Comparison of ENCODE assay signal across 11 cellular contexts in genomic region chr14:89466939-89467338, GRCh38. TPM values are rescaled to one million over a fixed set of nuclear protein-coding genes. Genes with fewer than 3 reads are reported as not detected.
A peak's percentile ranks its signal among the peaks of the same experiment; 100 is the strongest.
DNase-seq lines count a peak whose midpoint lies in the region; ATAC-seq, FAIRE-seq and TF ChIP-seq lines count a peak whose summit lies in the region.
"Had no signal": no experiment of that assay in that cellular context is flagged by ENCODE, and none has a peak within 500 bp of the region (broad histone marks: within the 10 kb centered on the region; RNA-seq: fewer than 3 reads in every experiment).

No MANE protein-coding gene starts in this region.

- ATAC-seq in IMR-90 (ENCODE audit: low read depth) = no peak
- peak; percentile 17 for ATAC-seq in effector memory CD8-positive, alpha-beta T cell (replicated peaks)
- no peak for ATAC-seq in naive thymus-derived CD4-positive, alpha-beta T cell
- no peak for ATAC-seq in pancreas
- no peak for ATAC-seq in HG03175 (IDR thresholded peaks at IDR 0.05; ENCODE audit: unreplicated experiment)
- no peak for ATAC-seq in HG02610 (IDR thresholded peaks at IDR 0.05; ENCODE audit: unreplicated experiment)
- ATAC-seq: stimulated activated naive B cell treated with anti-CD40 and anti-IgM and Interleukin-4, amounts not matched to agents 10 μg/mL and 1 μg/mL and 100 μg/mL, for 72 hours had no signal

- H2BK120ac ChIP-seq in IMR-90 (ENCODE audit: low read depth, low read length) = no peak overlapping the region

- no peaks in the 10 kb centered on the region for H3K27me3 ChIP-seq in IMR-90 (ENCODE audit: control insufficient read depth, insufficient read depth, low read length)
- no peaks in the 10 kb centered on the region for H3K27me3 ChIP-seq in naive thymus-derived CD4-positive, alpha-beta T cell (ENCODE audit: control insufficient read depth in 2 of 2, insufficient read depth in 2 of 2, low read length in 2 of 2)
- H3K27me3 ChIP-seq in pancreas = no peaks in the 10 kb centered on the region

- H2BK15ac ChIP-seq in IMR-90 (ENCODE audit: low read depth, low read length) = no peak overlapping the region

- H3K9ac ChIP-seq in IMR-90 (ENCODE audit: low read depth, low read length) = no peak overlapping the region

- H3K56ac ChIP-seq in IMR-90 (ENCODE audit: extremely low read depth, insufficient read depth, low read length) = no peak overlapping the region

- H2AK9ac ChIP-seq in IMR-90 (replicated peaks; ENCODE audit: low read depth, low read length, poor library complexity) = no peak overlapping the region

- H3K14ac ChIP-seq in IMR-90 (replicated peaks; ENCODE audit: low read depth, low read length) = no peak overlapping the region

- dilution Hi-C loops in IMR-90 (cut with HindIII; ENCODE audit: low sequenced_read_pairs, unreplicated experiment) = no loop called here

- peak overlapping the region; percentile 67 to 86 for H3K27ac Mint-ChIP-seq in effector memory CD8-positive, alpha-beta T cell
- H3K27ac Mint-ChIP-seq in naive thymus-derived CD4-positive, alpha-beta T cell = peak overlapping the region in 5 of 9 donors; percentile 32 to 83 (median 55)
- H3K27ac Mint-ChIP-seq: stimulated activated naive B cell treated with anti-CD40 and anti-IgM and Interleukin-4, amounts not matched to agents 10 μg/mL and 1 μg/mL and 100 μg/mL, for 72 hours had no signal

- H3K9me3 ChIP-seq in IMR-90 (ENCODE audit: control insufficient read depth, insufficient read depth, low read length) (no peaks in the 10 kb centered on the region), pancreas (no peaks in the 10 kb centered on the region)
- no peaks in the 10 kb centered on the region for H3K9me3 ChIP-seq in naive thymus-derived CD4-positive, alpha-beta T cell (ENCODE audit: control insufficient read depth in 2 of 3, low read length in 3 of 3)

- H3K23ac ChIP-seq in IMR-90 (ENCODE audit: low read depth, low read length) = no peak overlapping the region

- in situ Hi-C loops in IMR-90 (cut with MboI; ENCODE audit: low sequenced_read_pairs) = no loop called here

- FAIRE-seq in pancreas (lab: Jason Lieb, UNC) = no peak

- POLR2A ChIA-PET in IMR-90 (lab: Charles Lee; ENCODE audit: unreplicated experiment) = no interaction called here
- POLR2A ChIA-PET in naive thymus-derived CD4-positive, alpha-beta T cell (lab: Charles Lee) = interaction anchor here (0.6 kb wide), 1 partner anchor 185 kb away, joined by 3 read pairs; no protein-coding TSS in a partner anchor

- H4K8ac ChIP-seq in IMR-90 (ENCODE audit: low read depth in 2 of 2, low read length in 2 of 2) = peak overlapping the region in 1 of 2 experiments; percentile 20; a peak in 1 of 4 replicates

- H3K4me3 ChIP-seq in IMR-90 (ENCODE audit: insufficient read depth, low read depth, low read length) (no peak overlapping the region), pancreas (no peak overlapping the region)
- H3K4me3 ChIP-seq in naive thymus-derived CD4-positive, alpha-beta T cell (ENCODE audit: low read length) = no peak overlapping the region

- H3K27me3 Mint-ChIP-seq in effector memory CD8-positive, alpha-beta T cell = no peaks in the 10 kb centered on the region
- H3K27me3 Mint-ChIP-seq in naive thymus-derived CD4-positive, alpha-beta T cell = no peaks in the 10 kb centered on the region
- H3K27me3 Mint-ChIP-seq: stimulated activated naive B cell treated with anti-CD40 and anti-IgM and Interleukin-4, amounts not matched to agents 10 μg/mL and 1 μg/mL and 100 μg/mL, for 72 hours had no signal

- no peak overlapping the region for H4K91ac ChIP-seq in IMR-90 (ENCODE audit: insufficient read depth, low read depth, low read length)

- peaks cover 8% of the 10 kb centered on the region for H3K9me1 ChIP-seq in IMR-90 (ENCODE audit: insufficient read depth, low read length)

- H4K5ac ChIP-seq in IMR-90 (ENCODE audit: low read depth, low read length) = no peak overlapping the region

- H2BK5ac ChIP-seq in IMR-90 (ENCODE audit: low read depth, low read length, poor library complexity, severe bottlenecking) = no peak overlapping the region

- no peak overlapping the region for H3K4me2 ChIP-seq in IMR-90 (ENCODE audit: low read depth, low read length)

- H3K36me3 ChIP-seq in IMR-90 (ENCODE audit: control insufficient read depth, insufficient read depth, low read length) = peaks cover 5% of the 10 kb centered on the region
- peaks cover 0 to 11% (median 0%) of the 10 kb centered on the region in 3 experiments for H3K36me3 ChIP-seq in naive thymus-derived CD4-positive, alpha-beta T cell (ENCODE audit: control insufficient read depth in 2 of 3, insufficient read depth in 3 of 3, low read length in 3 of 3)
- no peaks in the 10 kb centered on the region for H3K36me3 ChIP-seq in pancreas

- peaks cover 44 to 52% of the 10 kb centered on the region in 2 donors for H3K4me1 Mint-ChIP-seq in effector memory CD8-positive, alpha-beta T cell (ENCODE audit: low read depth in 2 of 2)
- H3K4me1 Mint-ChIP-seq in naive thymus-derived CD4-positive, alpha-beta T cell = peaks cover 24 to 79% (median 58%) of the 10 kb centered on the region in 7 donors

- intact Hi-C loops in IMR-90 (cut with micrococcal nuclease) = no loop called here
- intact Hi-C loops in naive thymus-derived CD4-positive, alpha-beta T cell (cut with micrococcal nuclease) = no loop called here
- intact Hi-C loops in pancreas (cut with DNase I) = no loop called here

- peaks cover 14 to 27% of the 10 kb centered on the region in 2 experiments for H3K79me1 ChIP-seq in IMR-90 (ENCODE audit: low read depth in 1 of 2, low read length in 2 of 2)

- TF ChIP-seq CTCF in IMR-90 (conservative IDR thresholded peaks at IDR 0.05; ENCODE audit: low read depth, low read length) (no peak), pancreas (IDR thresholded peaks at IDR 0.05) (no peak)

- H3K18ac ChIP-seq in IMR-90 (ENCODE audit: low read depth, low read length) = no peak overlapping the region

- CTCF ChIA-PET in IMR-90 (lab: Yijun Ruan, JAX) = no interaction called here
- CTCF ChIA-PET in naive thymus-derived CD4-positive, alpha-beta T cell (lab: Charles Lee) = interaction anchor here (0.6 to 1.2 kb wide), 2 partner anchors 49 to 132 kb away, joined by 3 read pairs; no protein-coding TSS in a partner anchor

- peak; percentile 19 for DNase-seq in Ammon's horn (ENCODE audit: low spot score)
- DNase-seq in IMR-90 = peak; percentile 22
- peak in 1 of 3 experiments; percentile 1 for DNase-seq in effector memory CD8-positive, alpha-beta T cell
- DNase-seq in naive thymus-derived CD4-positive, alpha-beta T cell = no peak
- no peak for DNase-seq in glomerular visceral epithelial cell (ENCODE audit: extremely low spot score)
- DNase-seq in pancreas = no peak
- DNase-seq: dermis blood vessel endothelial cell; NCI-H1930; stimulated activated naive B cell treated with anti-CD40 and anti-IgM and Interleukin-4, amounts not matched to agents 10 μg/mL and 1 μg/mL and 100 μg/mL, for 72 hours had no signal

- peak overlapping the region; percentile 77 to 78 for H3K4me3 Mint-ChIP-seq in effector memory CD8-positive, alpha-beta T cell
- H3K4me3 Mint-ChIP-seq in naive thymus-derived CD4-positive, alpha-beta T cell = peak overlapping the region in 2 of 10 donors; percentile 27 to 74
- H3K4me3 Mint-ChIP-seq: stimulated activated naive B cell treated with anti-CD40 and anti-IgM and Interleukin-4, amounts not matched to agents 10 μg/mL and 1 μg/mL and 100 μg/mL, for 72 hours had no signal

- WGBS in IMR-90 (ENCODE audit: extremely low coverage in 2 of 2, insufficient read length in 1 of 2), 2 experiments = 91% methylated on average over 7 of the region's 13 CpGs; no CpG with 5 or more reads in 1 of the 2 experiments
- WGBS in pancreas, 2 donors = 77 to 92% methylated on average over 13 of the region's 13 CpGs

- no peak overlapping the region for H3K4ac ChIP-seq in IMR-90 (ENCODE audit: low read depth, low read length)

- H3K9me3 Mint-ChIP-seq in effector memory CD8-positive, alpha-beta T cell = no peaks in the 10 kb centered on the region
- H3K9me3 Mint-ChIP-seq in naive thymus-derived CD4-positive, alpha-beta T cell = no peaks in the 10 kb centered on the region

- no peak overlapping the region for H2AK5ac ChIP-seq in IMR-90 (ENCODE audit: low read depth, low read length)

- H2AFZ ChIP-seq in IMR-90 (replicated peaks; ENCODE audit: low read length, poor library complexity) = peak overlapping the region; percentile 34

- BruUV-seq in IMR-90 (replicated peaks; lab: Mats Ljungman, UMichigan) = no TSS peak

- no peak overlapping the region for H3K27ac ChIP-seq in IMR-90 (ENCODE audit: insufficient read depth, low read length)
- H3K27ac ChIP-seq in naive thymus-derived CD4-positive, alpha-beta T cell (ENCODE audit: low read depth, low read length) = no peak overlapping the region
- no peak overlapping the region for H3K27ac ChIP-seq in pancreas

- no peak for TF ChIP-seq POLR2A in IMR-90 (IDR thresholded peaks at IDR 0.05; ENCODE audit: low read depth, low read length)

- peaks cover 10% of the 10 kb centered on the region for H3K36me3 Mint-ChIP-seq in effector memory CD8-positive, alpha-beta T cell (ENCODE audit: insufficient read depth)
- H3K36me3 Mint-ChIP-seq in naive thymus-derived CD4-positive, alpha-beta T cell = peaks cover 0 to 43% (median 35%) of the 10 kb centered on the region in 5 donors

- no peak for TF ChIP-seq RAD21 in IMR-90 (IDR thresholded peaks at IDR 0.05; ENCODE audit: low read length)

- H3K4me1 ChIP-seq in IMR-90 (ENCODE audit: control insufficient read depth, insufficient read depth, low read length) (no peaks in the 10 kb centered on the region), pancreas (no peaks in the 10 kb centered on the region)
- H3K4me1 ChIP-seq in naive thymus-derived CD4-positive, alpha-beta T cell (ENCODE audit: control insufficient read depth in 2 of 2, insufficient read depth in 2 of 2, low read length in 2 of 2) = peaks cover 10 to 39% of the 10 kb centered on the region in 2 donors

- peaks cover 4% of the 10 kb centered on the region; the same call in 1 of the 2 replicates for H4K20me1 ChIP-seq in IMR-90 (ENCODE audit: insufficient read depth, low read length)

- H2BK20ac ChIP-seq in IMR-90 (ENCODE audit: low read depth, low read length) = no peak overlapping the region

TF ChIP-seq in IMR-90, 13 proteins besides CTCF, POLR2A, EP300 and RAD21:
- TF ChIP-seq MAZ (IDR thresholded peaks at IDR 0.05; ENCODE audit: borderline replicate concordance, low read depth, low read length) = no peak
- TF ChIP-seq MXI1 (IDR thresholded peaks at IDR 0.05; ENCODE audit: borderline replicate concordance, low read depth, low read length) = no peak
TF ChIP-seq in IMR-90: peak in this region for 0.

RNA-seq across cellular contexts. Expression of gene FOXN3, which starts 49.9 kb away (rescaled TPM):
- total RNA-seq in IMR-90 (2012; rRNA removed) (32.5 and 33.7 TPM in 2 replicates), pancreas (10 to 100 TPM; 28.3 to 58.0 (median 34.7) TPM)
- polyA plus RNA-seq in IMR-90 (2012; rRNA removed) (22.6 and 23.5 TPM in 2 replicates), pancreas (1 to 10 TPM; 8.8 TPM)
- polyA plus RNA-seq in IMR-90 (2012; cell fraction: cytosol; rRNA removed) = 13.7 and 16.8 TPM in 2 replicates
- 13.3 and 17.3 TPM in 2 replicates for polyA plus RNA-seq in IMR-90 (2012; cell fraction: nucleus; rRNA removed; ENCODE audit: low replicate concordance)
- total RNA-seq in naive thymus-derived CD4-positive, alpha-beta T cell = 100 to 1,000 TPM; 103 to 192 (median 149) TPM
- 100 to 1,000 TPM; 120 to 156 TPM for polyA plus RNA-seq in naive thymus-derived CD4-positive, alpha-beta T cell

Comparison
In these comparisons a context has a peak if more than half of its experiments do, and no peak if none do; other contexts are left out.
1. DNase-seq: peak in Ammon's horn (single experiment) and IMR-90 (single experiment); none in naive thymus-derived CD4-positive, alpha-beta T cell (0 of 9), glomerular visceral epithelial cell (single experiment) and pancreas (0 of 6).